In genomic region chr11:64892411-64892831, GRCh38 we compare ENCODE assay signal across 17 cellular contexts. TPM values are rescaled to one million over a fixed set of nuclear protein-coding genes. Genes with fewer than 3 reads are reported as not detected.
DNase-seq lines count a peak whose midpoint lies in the region; ATAC-seq, FAIRE-seq and TF ChIP-seq lines count a peak whose summit lies in the region.
"Had no signal": no experiment of that assay in that cellular context is flagged by ENCODE, and none has a peak within 500 bp of the region (broad histone marks: within the 10 kb centered on the region; RNA-seq: fewer than 3 reads in every experiment).

No MANE protein-coding gene starts in this region.

- H3K4me3 ChIP-seq in right lobe of liver (peak overlapping the region; percentile 75 to 91 (median 91)), spleen (no peak overlapping the region)

- peak; percentile 37 for DNase-seq in DMS53 (lab: John Stamatoyannopoulos, UW)
- no peak for DNase-seq in DMS53 treated with DMSO at 0.1 percent for 48 hours (lab: John Stamatoyannopoulos, UW; ENCODE audit: unreplicated experiment)
- DNase-seq in activated T-helper 2 cell treated with anti-CD3 and anti-CD28 coated beads, Interferon-gamma antibody, Interleukin-2, Interleukin-4, amounts not matched to agents 10 μg/mL and 5 μg/mL and 100 μg/mL, durations not matched to agents 14 hours and 24 hours and 36 hours (ENCODE audit: low spot score): no peak
- peak in 1 of 3 donors; percentile 57 for DNase-seq in right lobe of liver
- DNase-seq in spleen: no peak
- DNase-seq in stimulated activated CD4-positive, alpha-beta T cell treated with anti-CD3 and anti-CD28 coated beads, Interleukin-4, amount 100 ng/mL, for 1 hour: no peak
- DNase-seq in kidney tubule cell (ENCODE audit: low spot score): no peak
- DNase-seq in GM12892 (ENCODE audit: insufficient read length): no peak
- DNase-seq: 8988T; activated CD4-positive, alpha-beta T cell treated with anti-CD3 and anti-CD28 coated beads for 36 hours; EL; midbrain; NCI-H1105 treated with DMSO at 0.1 percent for 48 hours; NCI-H2171 treated with DMSO at 0.1 percent for 48 hours; SHP77 treated with DMSO at 0.1 percent for 48 hours had no signal

- no peaks in the 10 kb centered on the region for H3K9me3 Mint-ChIP-seq in activated T-helper 2 cell treated with anti-CD3 and anti-CD28 coated beads, Interferon-gamma antibody, Interleukin-2, Interleukin-4, amounts not matched to agents 10 μg/mL and 5 μg/mL and 100 μg/mL, durations not matched to agents 14 hours and 24 hours and 36 hours
- H3K9me3 Mint-ChIP-seq: T-helper 2 cell treated with Interferon-gamma antibody and Interleukin-4, amounts not matched to agents 5 μg/mL and 100 μg/mL, for 36 hours had no signal

- ATAC-seq in right lobe of liver: peak in 2 of 4 donors; percentile 1 to 2
- ATAC-seq: activated CD4-positive, alpha-beta T cell treated with anti-CD3 and anti-CD28 coated beads for 36 hours had no signal

- FAIRE-seq in GM12892 (lab: Jason Lieb, UNC): no peak

- peaks cover 11% of the 10 kb centered on the region for H3K4me1 Mint-ChIP-seq in activated T-helper 2 cell treated with anti-CD3 and anti-CD28 coated beads, Interferon-gamma antibody, Interleukin-2, Interleukin-4, amounts not matched to agents 10 μg/mL and 5 μg/mL and 100 μg/mL, durations not matched to agents 14 hours and 24 hours and 36 hours (ENCODE audit: low read depth)

- H3K27me3 Mint-ChIP-seq in activated T-helper 2 cell treated with anti-CD3 and anti-CD28 coated beads, Interferon-gamma antibody, Interleukin-2, Interleukin-4, amounts not matched to agents 10 μg/mL and 5 μg/mL and 100 μg/mL, durations not matched to agents 14 hours and 24 hours and 36 hours (ENCODE audit: low read depth): no peaks in the 10 kb centered on the region
- H3K27me3 Mint-ChIP-seq: activated CD4-positive, alpha-beta T cell treated with anti-CD3 and anti-CD28 coated beads for 36 hours had no signal

- H3K27ac ChIP-seq in right lobe of liver (peak overlapping the region; percentile 84 to 95 (median 90)), spleen (peak overlapping the region in 6 of 8 donors; percentile 3 to 72 (median 46))

- peak overlapping the region; percentile 5 for H3K27ac Mint-ChIP-seq in activated T-helper 2 cell treated with anti-CD3 and anti-CD28 coated beads, Interferon-gamma antibody, Interleukin-2, Interleukin-4, amounts not matched to agents 10 μg/mL and 5 μg/mL and 100 μg/mL, durations not matched to agents 14 hours and 24 hours and 36 hours
- H3K27ac Mint-ChIP-seq: activated CD4-positive, alpha-beta T cell treated with anti-CD3 and anti-CD28 coated beads for 36 hours; T-helper 2 cell treated with Interferon-gamma antibody and Interleukin-4, amounts not matched to agents 5 μg/mL and 100 μg/mL, for 36 hours had no signal

- no peak overlapping the region for H3K4me3 Mint-ChIP-seq in activated T-helper 2 cell treated with anti-CD3 and anti-CD28 coated beads, Interferon-gamma antibody, Interleukin-2, Interleukin-4, amounts not matched to agents 10 μg/mL and 5 μg/mL and 100 μg/mL, durations not matched to agents 14 hours and 24 hours and 36 hours (ENCODE audit: low read depth)
- H3K4me3 Mint-ChIP-seq: activated CD4-positive, alpha-beta T cell treated with anti-CD3 and anti-CD28 coated beads for 36 hours; T-helper 2 cell treated with Interferon-gamma antibody and Interleukin-4, amounts not matched to agents 5 μg/mL and 100 μg/mL, for 36 hours had no signal

- H3K4me1 ChIP-seq in right lobe of liver (peaks cover 0 to 47% (median 14%) of the 10 kb centered on the region in 4 donors), spleen (peaks cover 26 to 57% (median 42%) of the 10 kb centered on the region in 6 donors)

- intact Hi-C loops in activated T-helper 2 cell treated with anti-CD3 and anti-CD28 coated beads, Interferon-gamma antibody, Interleukin-2, Interleukin-4, amounts not matched to agents 10 μg/mL and 5 μg/mL and 100 μg/mL, durations not matched to agents 14 hours and 24 hours and 36 hours (cut with micrococcal nuclease): no loop called here
- intact Hi-C loops in right lobe of liver (cut with DNase I) (no loop called here), spleen (cut with DNase I; ENCODE audit: low total_unique reads) (no loop called here)

- peaks cover 6% of the 10 kb centered on the region for H3K36me3 Mint-ChIP-seq in activated T-helper 2 cell treated with anti-CD3 and anti-CD28 coated beads, Interferon-gamma antibody, Interleukin-2, Interleukin-4, amounts not matched to agents 10 μg/mL and 5 μg/mL and 100 μg/mL, durations not matched to agents 14 hours and 24 hours and 36 hours (ENCODE audit: low read depth)

- H3K36me3 ChIP-seq in right lobe of liver (peaks cover 0 to 5% (median 0%) of the 10 kb centered on the region in 4 donors), spleen (peaks cover 0 to 30% (median 20%) of the 10 kb centered on the region in 6 donors)

- no peak for TF ChIP-seq POLR2A in right lobe of liver (IDR thresholded peaks at IDR 0.05)
- TF ChIP-seq POLR2A in spleen (IDR thresholded peaks at IDR 0.05): no peak
- TF ChIP-seq POLR2A in GM12892 (IDR thresholded peaks at IDR 0.05; ENCODE audit: low read depth, low read length): no peak

- 15% methylated on average over 3 of the region's 11 CpGs for WGBS in right lobe of liver (ENCODE audit: insufficient coverage, low coverage, low lambda C conversion rate, missing lambda C conversion rate)
- 39 to 79% (median 55%) methylated on average over 5 to 11 of the region's 11 CpGs for WGBS in spleen, 5 donors

- no peak for TF ChIP-seq CTCF in right lobe of liver (IDR thresholded peaks at IDR 0.05)
- TF ChIP-seq CTCF in spleen (IDR thresholded peaks at IDR 0.05 in 8 of 11, conservative IDR thresholded peaks at IDR 0.05 in 3 of 11): no peak

- no peaks in the 10 kb centered on the region for H3K9me3 ChIP-seq in right lobe of liver
- no peaks in the 10 kb centered on the region for H3K9me3 ChIP-seq in spleen

- no peaks in the 10 kb centered on the region for H3K27me3 ChIP-seq in right lobe of liver
- H3K27me3 ChIP-seq in spleen (replicated peaks in 1 of 7): no peaks in the 10 kb centered on the region

RNA-seq across cellular contexts. Expression of gene EHD1, which starts 14.0 kb away (rescaled TPM):
- 107 TPM in 2 replicates for total RNA-seq in activated T-helper 2 cell treated with anti-CD3 and anti-CD28 coated beads, Interferon-gamma antibody, Interleukin-2, Interleukin-4, amounts not matched to agents 10 μg/mL and 5 μg/mL and 100 μg/mL, durations not matched to agents 14 hours and 24 hours and 36 hours
- 10 to 100 TPM; 18.8 to 36.1 (median 26.3) TPM for total RNA-seq in right lobe of liver
- total RNA-seq in spleen: 100 to 1,000 TPM; 117 to 337 (median 201) TPM
- 10 to 100 TPM; 51.9 to 93.9 (median 53.7) TPM for polyA plus RNA-seq in spleen
- polyA plus RNA-seq in GM12892 (2012; ENCODE audit: missing spikeins): 76.6 TPM

RNA-seq across cellular contexts. Expression of gene ATG2A, which starts 24.6 kb away (rescaled TPM):
- 20.7 and 26.1 TPM in 2 replicates for total RNA-seq in activated T-helper 2 cell treated with anti-CD3 and anti-CD28 coated beads, Interferon-gamma antibody, Interleukin-2, Interleukin-4, amounts not matched to agents 10 μg/mL and 5 μg/mL and 100 μg/mL, durations not matched to agents 14 hours and 24 hours and 36 hours
- total RNA-seq in right lobe of liver: 10 to 100 TPM; 26.4 to 42.9 (median 32.2) TPM
- 10 to 100 TPM; 32.7 to 57.3 (median 40.3) TPM for total RNA-seq in spleen
- polyA plus RNA-seq in spleen: 10 to 100 TPM; 14.3 to 30.3 (median 28.8) TPM
- 3.2 TPM for polyA plus RNA-seq in GM12892 (2012; ENCODE audit: missing spikeins)

RNA-seq across cellular contexts. Expression of gene PPP2R5B, which starts 32.1 kb away (rescaled TPM):
- 13.6 and 16.1 TPM in 2 replicates for total RNA-seq in activated T-helper 2 cell treated with anti-CD3 and anti-CD28 coated beads, Interferon-gamma antibody, Interleukin-2, Interleukin-4, amounts not matched to agents 10 μg/mL and 5 μg/mL and 100 μg/mL, durations not matched to agents 14 hours and 24 hours and 36 hours
- total RNA-seq in right lobe of liver (10 to 100 TPM in 1 of 6 experiments, 1 to 10 TPM in 5; 6.8 to 12.6 (median 8.9) TPM), spleen (10 to 100 TPM; 21.9 to 45.1 (median 30.4) TPM)
- polyA plus RNA-seq in spleen: 10 to 100 TPM; 10.8 to 25.4 (median 15.2) TPM
- polyA plus RNA-seq in GM12892 (2012; ENCODE audit: missing spikeins): 8.6 TPM

RNA-seq across cellular contexts. Expression of gene GPHA2, which starts 43.3 kb away (rescaled TPM):
- total RNA-seq in activated T-helper 2 cell treated with anti-CD3 and anti-CD28 coated beads, Interferon-gamma antibody, Interleukin-2, Interleukin-4, amounts not matched to agents 10 μg/mL and 5 μg/mL and 100 μg/mL, durations not matched to agents 14 hours and 24 hours and 36 hours: not detected in 2 replicates
- total RNA-seq in right lobe of liver (under 1 TPM in 1 of 6 experiments, not detected in 5; 0.46 TPM), spleen (not detected)
- polyA plus RNA-seq in spleen: 1 to 10 TPM in 2 of 3 donors, under 1 TPM in 1; 0.89 to 4.4 (median 1.2) TPM
- polyA plus RNA-seq in GM12892 (2012; ENCODE audit: missing spikeins): not detected
- total RNA-seq: cerebellum had no signal

RNA-seq across cellular contexts. Expression of gene CDC42BPG, which starts 48.0 kb away (rescaled TPM):
- total RNA-seq in activated T-helper 2 cell treated with anti-CD3 and anti-CD28 coated beads, Interferon-gamma antibody, Interleukin-2, Interleukin-4, amounts not matched to agents 10 μg/mL and 5 μg/mL and 100 μg/mL, durations not matched to agents 14 hours and 24 hours and 36 hours: 0.07 and 0.32 TPM in 2 replicates
- total RNA-seq in right lobe of liver (1 to 10 TPM in 1 of 6 experiments, under 1 TPM in 5; 0.63 to 1.1 (median 0.99) TPM), spleen (1 to 10 TPM; 1.9 to 4.6 (median 2.6) TPM)
- polyA plus RNA-seq in spleen: 1 to 10 TPM in 2 of 3 donors, under 1 TPM in 1; 0.74 to 2.0 (median 1.0) TPM
- 0.15 TPM for polyA plus RNA-seq in GM12892 (2012; ENCODE audit: missing spikeins)

Comparison
In these comparisons a context has a peak if more than half of its experiments do, and no peak if none do; other contexts are left out.
1. H3K4me3 ChIP-seq: peak in right lobe of liver (3 of 3); none in spleen (0 of 8).